8 cellular contexts compared by ENCODE assay signal in the genomic region with DNA sequence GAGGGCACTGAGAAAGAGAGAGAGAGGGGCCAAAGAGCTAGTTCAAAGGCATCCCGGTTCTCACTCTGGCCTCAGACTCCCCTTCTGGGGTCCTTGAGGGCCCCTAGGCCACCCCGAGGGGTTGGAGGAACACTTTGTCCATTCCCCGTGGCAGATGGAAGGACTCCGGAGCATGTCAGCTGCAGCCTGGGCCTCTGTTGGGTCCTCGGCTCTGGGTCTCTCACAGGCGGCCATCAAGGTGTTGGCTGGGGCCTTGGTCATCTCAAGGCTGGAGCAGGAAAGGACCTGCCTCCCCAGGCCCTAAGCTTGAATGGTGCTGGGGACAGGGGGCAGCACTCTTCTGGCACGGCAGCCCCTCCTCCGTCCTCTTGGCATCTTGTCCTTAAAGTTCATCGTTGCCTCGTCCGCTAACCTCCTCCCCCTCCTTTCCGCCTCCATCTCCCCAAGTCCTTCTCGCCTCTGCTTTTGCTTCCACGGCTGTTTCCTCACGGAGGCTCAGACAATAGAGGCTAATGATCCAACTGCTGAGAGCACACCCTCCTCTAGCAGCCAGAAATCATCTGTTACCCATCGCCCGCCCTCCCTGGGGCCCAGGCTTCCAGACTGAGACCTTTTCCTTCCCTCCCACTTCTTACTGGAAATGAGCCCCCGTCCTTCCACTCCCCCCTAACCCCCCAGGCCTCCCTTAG. TPM values are rescaled to one million over a fixed set of nuclear protein-coding genes. Genes with fewer than 3 reads are reported as not detected.
DNase-seq lines count a peak whose midpoint lies in the region; ATAC-seq, FAIRE-seq and TF ChIP-seq lines count a peak whose summit lies in the region.

No MANE protein-coding gene starts in this region.

- peaks cover 41 to 74% (median 71%) of the 10 kb centered on the region in 9 donors for H3K4me1 ChIP-seq in heart right ventricle

- H3K27me3 ChIP-seq in heart right ventricle, result no peaks in the 10 kb centered on the region

- peaks cover 8% of the 10 kb centered on the region for H3K27me3 Mint-ChIP-seq in activated T-helper 1 cell treated with anti-CD3 and anti-CD28 coated beads, Interleukin-12 subunit alpha, Interleukin-12 subunit beta, Interleukin-2, Interleukin-4 antibody, amounts not matched to agents 30 ng/mL and 10 ng/mL and 1 ng/mL, durations not matched to agents 14 hours and 24 hours and 36 hours (ENCODE audit: insufficient read depth)

- H3K36me3 Mint-ChIP-seq in activated T-helper 1 cell treated with anti-CD3 and anti-CD28 coated beads, Interleukin-12 subunit alpha, Interleukin-12 subunit beta, Interleukin-2, Interleukin-4 antibody, amounts not matched to agents 30 ng/mL and 10 ng/mL and 1 ng/mL, durations not matched to agents 14 hours and 24 hours and 36 hours (ENCODE audit: low read depth), result peaks cover 11% of the 10 kb centered on the region

- no peak overlapping the region for H3K4me3 ChIP-seq in heart right ventricle

- intact Hi-C loops in activated T-helper 1 cell treated with anti-CD3 and anti-CD28 coated beads, Interleukin-12 subunit alpha, Interleukin-12 subunit beta, Interleukin-2, Interleukin-4 antibody, amounts not matched to agents 30 ng/mL and 10 ng/mL and 1 ng/mL, durations not matched to agents 14 hours and 24 hours and 36 hours (cut with micrococcal nuclease), result loop anchor here (1.0 to 5.0 kb wide), 7 partner anchors 7 to 1125 kb away; partner anchors contain the start of gene CDC6
- intact Hi-C loops in heart right ventricle (cut with DNase I), result no loop called here
- intact Hi-C loops in sciatic nerve (cut with DNase I), result no loop called here

- FAIRE-seq in GM12891 (lab: Jason Lieb, UNC), result no peak

- 46 to 56% methylated on average over 18 of the region's 18 CpGs for WGBS in heart right ventricle, 2 donors

- H3K9me3 Mint-ChIP-seq in activated T-helper 1 cell treated with anti-CD3 and anti-CD28 coated beads, Interleukin-12 subunit alpha, Interleukin-12 subunit beta, Interleukin-2, Interleukin-4 antibody, amounts not matched to agents 30 ng/mL and 10 ng/mL and 1 ng/mL, durations not matched to agents 14 hours and 24 hours and 36 hours, result no peaks in the 10 kb centered on the region

- DNase-seq in GM12891 (ENCODE audit: insufficient read length, low spot score) (no peak), heart right ventricle (peak; percentile 74 to 85), sciatic nerve (ENCODE audit: low spot score) (peak; percentile 88), C1 segment of cervical spinal cord (lab: John Stamatoyannopoulos, UW) (no peak), HCEC 1CT (no peak), GDM1 (lab: John Stamatoyannopoulos, UW) (no peak)
- DNase-seq in activated T-helper 1 cell treated with anti-CD3 and anti-CD28 coated beads, Interleukin-12 subunit alpha, Interleukin-12 subunit beta, Interleukin-2, Interleukin-4 antibody, amounts not matched to agents 30 ng/mL and 10 ng/mL and 1 ng/mL, durations not matched to agents 14 hours and 24 hours and 36 hours (ENCODE audit: low spot score), result no peak

- peak overlapping the region; percentile 69 for H3K4me3 Mint-ChIP-seq in activated T-helper 1 cell treated with anti-CD3 and anti-CD28 coated beads, Interleukin-12 subunit alpha, Interleukin-12 subunit beta, Interleukin-2, Interleukin-4 antibody, amounts not matched to agents 30 ng/mL and 10 ng/mL and 1 ng/mL, durations not matched to agents 14 hours and 24 hours and 36 hours

- H3K4me1 Mint-ChIP-seq in activated T-helper 1 cell treated with anti-CD3 and anti-CD28 coated beads, Interleukin-12 subunit alpha, Interleukin-12 subunit beta, Interleukin-2, Interleukin-4 antibody, amounts not matched to agents 30 ng/mL and 10 ng/mL and 1 ng/mL, durations not matched to agents 14 hours and 24 hours and 36 hours (ENCODE audit: low read depth), result peaks cover 75% of the 10 kb centered on the region

- H3K27ac ChIP-seq in heart right ventricle, result peak overlapping the region; percentile 84 to 97 (median 94)

- H3K27ac Mint-ChIP-seq in activated T-helper 1 cell treated with anti-CD3 and anti-CD28 coated beads, Interleukin-12 subunit alpha, Interleukin-12 subunit beta, Interleukin-2, Interleukin-4 antibody, amounts not matched to agents 30 ng/mL and 10 ng/mL and 1 ng/mL, durations not matched to agents 14 hours and 24 hours and 36 hours, result peak overlapping the region; percentile 88

- no peak for TF ChIP-seq POLR2A in GM12891 (IDR thresholded peaks at IDR 0.05; ENCODE audit: low read depth, low read length)

- peak in 2 of 9 donors; percentile 21 for TF ChIP-seq CTCF in heart right ventricle (IDR thresholded peaks at IDR 0.05)

- H3K9me3 ChIP-seq in heart right ventricle, result no peaks in the 10 kb centered on the region

- no peaks in the 10 kb centered on the region for H3K36me3 ChIP-seq in heart right ventricle

- ATAC-seq in heart right ventricle (peak; percentile 60 to 85 (median 76)), sciatic nerve (peak; percentile 86), HG03378 (IDR thresholded peaks at IDR 0.05; ENCODE audit: unreplicated experiment) (no peak)

TF ChIP-seq in GM12891, 5 proteins besides CTCF, POLR2A, EP300 and RAD21:
- TF ChIP-seq POLR2AphosphoS5 (IDR thresholded peaks at IDR 0.05; ENCODE audit: low read depth, low read length) (0 out of 2 replicates have a peak, but pooled peaks have one; percentile 10), SPI1 (IDR thresholded peaks at IDR 0.05; ENCODE audit: low read depth, low read length) (no peak)

RNA-seq across cellular contexts. Expression of gene CCR7, which starts 23.3 kb away (rescaled TPM):
- 156 TPM for polyA plus RNA-seq in GM12891 (2012; ENCODE audit: low read depth, missing spikeins)
- 165 and 166 TPM in 2 replicates for total RNA-seq in activated T-helper 1 cell treated with anti-CD3 and anti-CD28 coated beads, Interleukin-12 subunit alpha, Interleukin-12 subunit beta, Interleukin-2, Interleukin-4 antibody, amounts not matched to agents 30 ng/mL and 10 ng/mL and 1 ng/mL, durations not matched to agents 14 hours and 24 hours and 36 hours
- total RNA-seq in heart right ventricle, result 1 to 10 TPM in 1 of 10 donors, under 1 TPM in 3, not detected in 6; 0.10 to 1.7 (median 0.48) TPM
- polyA plus RNA-seq in heart right ventricle, result under 1 TPM in 1 of 2 donors, not detected in 1; 0.46 TPM
- 1.4 TPM for total RNA-seq in sciatic nerve

RNA-seq across cellular contexts. Expression of gene TNS4, which starts 40.6 kb away (rescaled TPM):
- polyA plus RNA-seq in GM12891 (2012; ENCODE audit: low read depth, missing spikeins), result 0.22 TPM
- 14.5 and 15.5 TPM in 2 replicates for total RNA-seq in activated T-helper 1 cell treated with anti-CD3 and anti-CD28 coated beads, Interleukin-12 subunit alpha, Interleukin-12 subunit beta, Interleukin-2, Interleukin-4 antibody, amounts not matched to agents 30 ng/mL and 10 ng/mL and 1 ng/mL, durations not matched to agents 14 hours and 24 hours and 36 hours
- under 1 TPM in 1 of 10 donors, not detected in 9; 0.62 TPM for total RNA-seq in heart right ventricle
- polyA plus RNA-seq in heart right ventricle, result under 1 TPM in 1 of 2 donors, not detected in 1; 0.01 TPM
- total RNA-seq in sciatic nerve, result 0.36 TPM

Comparison
In these comparisons a context has a peak if more than half of its experiments do, and no peak if none do; other contexts are left out.
1. DNase-seq: peak in heart right ventricle (2 of 2) and sciatic nerve (single experiment); none in GM12891 (single experiment), activated T-helper 1 cell treated with anti-CD3 and anti-CD28 coated beads, Interleukin-12 subunit alpha, Interleukin-12 subunit beta, Interleukin-2, Interleukin-4 antibody, amounts not matched to agents 30 ng/mL and 10 ng/mL and 1 ng/mL, durations not matched to agents 14 hours and 24 hours and 36 hours (single experiment), C1 segment of cervical spinal cord (0 of 14), HCEC 1CT (single experiment) and GDM1 (single experiment).
2. RNA of gene CCR7, which starts 23.3 kb away (total RNA-seq): 165 to 166 TPM in activated T-helper 1 cell treated with anti-CD3 and anti-CD28 coated beads, Interleukin-12 subunit alpha, Interleukin-12 subunit beta, Interleukin-2, Interleukin-4 antibody, amounts not matched to agents 30 ng/mL and 10 ng/mL and 1 ng/mL, durations not matched to agents 14 hours and 24 hours and 36 hours; 1.4 TPM in sciatic nerve (single experiment) and 0.10 to 1.7 TPM in heart right ventricle; every median in the first group is over 10 times any median in the second.